In the genomic region with DNA sequence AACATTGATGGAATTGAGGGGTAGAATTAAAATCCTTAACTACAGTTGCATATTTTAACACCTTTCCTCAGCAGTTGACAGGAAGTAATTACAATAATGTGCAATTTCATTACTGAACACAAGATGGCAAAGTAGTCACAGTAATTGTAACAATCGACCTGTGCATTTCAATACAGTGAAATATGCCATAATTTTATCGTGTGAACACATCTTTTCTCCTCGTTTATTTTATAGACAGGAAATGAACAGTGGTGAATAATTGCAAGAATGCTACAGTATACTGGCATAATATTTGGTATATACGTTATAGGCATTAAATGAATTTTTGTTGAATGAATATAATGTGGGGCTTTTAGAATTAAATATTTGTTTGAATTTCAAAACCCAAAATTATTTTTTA, we compare ENCODE assay signal across 8 cellular contexts.
DNase-seq lines count a peak whose midpoint lies in the region; ATAC-seq, FAIRE-seq and TF ChIP-seq lines count a peak whose summit lies in the region.

No MANE protein-coding gene starts in this region.

- H3K27ac ChIP-seq in C4-2B = no peak overlapping the region

- H3K4me3 ChIP-seq in skeletal muscle cell (ENCODE audit: low read depth, low read length) = no peak overlapping the region

- ATAC-seq in GM18519 (IDR thresholded peaks at IDR 0.05; ENCODE audit: low FRiP score, unreplicated experiment) (peak; percentile 86), HG02885 (IDR thresholded peaks at IDR 0.05; ENCODE audit: poor library complexity, unreplicated experiment) (peak; percentile 91)

- peak; percentile 73 for TF ChIP-seq CTCF in C4-2B (conservative IDR thresholded peaks at IDR 0.05)

- DNase-seq in NCI-H1417 treated with DMSO at 0.1 percent for 48 hours (lab: John Stamatoyannopoulos, UW) = peak; percentile 38
- DNase-seq in germinal center (ENCODE audit: low spot score) = peak; percentile 51
- peak; percentile 10 for DNase-seq in skeletal muscle cell (ENCODE audit: low read depth)
- no peak for DNase-seq in activated T-cell treated with anti-CD3 and anti-CD28 coated beads for 4 hours

- FAIRE-seq in TTC549 (lab: Jason Lieb, UNC) = peak; percentile 72
